ENCODE assay signal across 1 cellular context in genomic region chr13:26962671-26963070, GRCh38.
TF ChIP-seq lines count a peak whose summit lies in the region.

No MANE protein-coding gene starts in this region.

TF ChIP-seq in K562, 482 proteins besides CTCF, POLR2A, EP300 and RAD21 (continued from another document):
- no peak for TF ChIP-seq ZNF280A (IDR thresholded peaks at IDR 0.05; ENCODE audit: low read depth, partially characterized antibody)
